Comparison of ENCODE assay signal across 8 cellular contexts in genomic region chr7:87152112-87152896, GRCh38. TPM values are rescaled to one million over a fixed set of nuclear protein-coding genes. Genes with fewer than 3 reads are reported as not detected.
DNase-seq lines count a peak whose midpoint lies in the region; ATAC-seq, FAIRE-seq and TF ChIP-seq lines count a peak whose summit lies in the region.

A gene with protein sequence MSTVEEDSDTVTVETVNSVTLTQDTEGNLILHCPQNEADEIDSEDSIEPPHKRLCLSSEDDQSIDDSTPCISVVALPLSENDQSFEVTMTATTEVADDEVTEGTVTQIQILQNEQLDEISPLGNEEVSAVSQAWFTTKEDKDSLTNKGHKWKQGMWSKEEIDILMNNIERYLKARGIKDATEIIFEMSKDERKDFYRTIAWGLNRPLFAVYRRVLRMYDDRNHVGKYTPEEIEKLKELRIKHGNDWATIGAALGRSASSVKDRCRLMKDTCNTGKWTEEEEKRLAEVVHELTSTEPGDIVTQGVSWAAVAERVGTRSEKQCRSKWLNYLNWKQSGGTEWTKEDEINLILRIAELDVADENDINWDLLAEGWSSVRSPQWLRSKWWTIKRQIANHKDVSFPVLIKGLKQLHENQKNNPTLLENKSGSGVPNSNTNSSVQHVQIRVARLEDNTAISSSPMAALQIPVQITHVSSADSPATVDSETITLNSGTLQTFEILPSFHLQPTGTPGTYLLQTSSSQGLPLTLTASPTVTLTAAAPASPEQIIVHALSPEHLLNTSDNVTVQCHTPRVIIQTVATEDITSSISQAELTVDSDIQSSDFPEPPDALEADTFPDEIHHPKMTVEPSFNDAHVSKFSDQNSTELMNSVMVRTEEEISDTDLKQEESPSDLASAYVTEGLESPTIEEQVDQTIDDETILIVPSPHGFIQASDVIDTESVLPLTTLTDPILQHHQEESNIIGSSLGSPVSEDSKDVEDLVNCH (plus strand): TSS chr7:87152453. CDS start chr7:87164942, 12,489 bp downstream.

- peaks cover 50% of the 10 kb centered on the region for H3K79me2 ChIP-seq in Loucy (ENCODE audit: insufficient read depth, low read length)

- peak; percentile 81 for TF ChIP-seq POLR2A in H54 (IDR thresholded peaks at IDR 0.05; ENCODE audit: low read depth, low read length)
- peak; percentile 96 for TF ChIP-seq POLR2A in Raji (IDR thresholded peaks at IDR 0.05; ENCODE audit: insufficient read depth, low read depth, low read length)

- H2AFZ ChIP-seq in Loucy (ENCODE audit: low read length): peak within 1 kb of the TSS; percentile 96

- peak within 1 kb of the TSS; percentile 98 for H3K9ac ChIP-seq in Loucy (ENCODE audit: low read depth, low read length, poor library complexity, severe bottlenecking)

- H3K27me3 ChIP-seq in Loucy (ENCODE audit: insufficient read depth, low read length, poor library complexity, severe bottlenecking): peaks cover 5% of the 10 kb centered on the region

- peak within 1 kb of the TSS; percentile 94 for H3K4me3 Mint-ChIP-seq in natural killer cell treated with Interleukin-12 subunit alpha and Interleukin-12 subunit beta and Interleukin-15 and Interleukin-18, amount 100 ng/mL, for 72 hours

- peaks cover 28 to 39% of the 10 kb centered on the region in 2 donors for H3K4me1 Mint-ChIP-seq in natural killer cell treated with Interleukin-12 subunit alpha and Interleukin-12 subunit beta and Interleukin-15 and Interleukin-18, amount 100 ng/mL, for 72 hours (ENCODE audit: low read depth in 2 of 2)

- peaks cover 46% of the 10 kb centered on the region for H4K20me1 ChIP-seq in Loucy (ENCODE audit: insufficient read depth, low read length, poor library complexity, severe bottlenecking)

- H3K4me3 ChIP-seq in Loucy (ENCODE audit: low read length, poor library complexity, severe bottlenecking) (peak within 1 kb of the TSS; percentile 87), fibroblast of pulmonary artery (replicated peaks; ENCODE audit: low read depth, low read length) (peak within 1 kb of the TSS; percentile 87)

- H3K27ac Mint-ChIP-seq in natural killer cell treated with Interleukin-12 subunit alpha and Interleukin-12 subunit beta and Interleukin-15 and Interleukin-18, amount 100 ng/mL, for 72 hours: peak within 1 kb of the TSS; percentile 89 to 96

- FAIRE-seq in H54 (lab: Jason Lieb, UNC): peak; percentile 92

- TF ChIP-seq CTCF in Loucy (conservative IDR thresholded peaks at IDR 0.05; ENCODE audit: low read length): no peak
- no peak for TF ChIP-seq CTCF in fibroblast of pulmonary artery (IDR thresholded peaks at IDR 0.05; ENCODE audit: low read length, missing control alignments)

- H3K9me3 Mint-ChIP-seq in natural killer cell treated with Interleukin-12 subunit alpha and Interleukin-12 subunit beta and Interleukin-15 and Interleukin-18, amount 100 ng/mL, for 72 hours: no peaks in the 10 kb centered on the region

- H3K36me3 ChIP-seq in Loucy (ENCODE audit: insufficient read depth, low read length): no peaks in the 10 kb centered on the region

- H3K9me3 ChIP-seq in Loucy (ENCODE audit: insufficient read depth, low read depth, low read length): no peaks in the 10 kb centered on the region

- H3F3A ChIP-seq in Loucy (ENCODE audit: low read depth): no peaks in the 10 kb centered on the region; the same call in 1 of the 2 replicates

- H3K4me1 ChIP-seq in Loucy (ENCODE audit: insufficient read depth, low read length, poor library complexity, severe bottlenecking): peaks cover 37% of the 10 kb centered on the region

- peak within 1 kb of the TSS; percentile 85 for H3K4me2 ChIP-seq in Loucy (ENCODE audit: low read depth, low read length, poor library complexity, severe bottlenecking)

- peaks cover 13% of the 10 kb centered on the region for H3K36me3 Mint-ChIP-seq in natural killer cell treated with Interleukin-12 subunit alpha and Interleukin-12 subunit beta and Interleukin-15 and Interleukin-18, amount 100 ng/mL, for 72 hours

- H3K27me3 Mint-ChIP-seq in natural killer cell treated with Interleukin-12 subunit alpha and Interleukin-12 subunit beta and Interleukin-15 and Interleukin-18, amount 100 ng/mL, for 72 hours: no peaks in the 10 kb centered on the region

- H3K9me2 ChIP-seq in Loucy (replicated peaks; ENCODE audit: low read depth, low read length): no peaks in the 10 kb centered on the region

- peak; percentile 93 to 96 for ATAC-seq in natural killer cell treated with Interleukin-12 subunit alpha and Interleukin-12 subunit beta and Interleukin-15 and Interleukin-18, amount 100 ng/mL, for 72 hours
- peak; percentile 91 for ATAC-seq in stimulated activated naive CD8-positive, alpha-beta T cell treated with anti-CD3 and anti-CD28 coated beads, Interleukin-15, Interleukin-2, amounts not matched to agents 100 U/mL and 50 U/mL, for 24 hours

- DNase-seq in EL (peak; percentile 96), H54 (ENCODE audit: insufficient read length, low spot score) (peak; percentile 84), fibroblast of pulmonary artery (ENCODE audit: low read depth) (peak; percentile 95)
- peak; percentile 82 for DNase-seq in activated T-helper 9 cell treated with anti-CD3 and anti-CD28 coated beads, Interleukin-2, amount 50 U/mL, for 16 hours (ENCODE audit: low read depth)
- peak; percentile 94 for DNase-seq in natural killer cell treated with Interleukin-12 subunit alpha and Interleukin-12 subunit beta and Interleukin-15 and Interleukin-18, amount 100 ng/mL, for 72 hours (ENCODE audit: low spot score)
- DNase-seq in stimulated activated naive CD8-positive, alpha-beta T cell treated with anti-CD3 and anti-CD28 coated beads, Interleukin-15, Interleukin-2, amounts not matched to agents 100 U/mL and 50 U/mL, for 24 hours: peak; percentile 92

RNA-seq across cellular contexts. Expression of the gene that starts here (rescaled TPM):
- total RNA-seq in natural killer cell treated with Interleukin-12 subunit alpha and Interleukin-12 subunit beta and Interleukin-15 and Interleukin-18, amount 100 ng/mL, for 72 hours: 100 to 1,000 TPM; 144 to 166 TPM

Comparison
In these comparisons a context has a peak if more than half of its experiments do, and no peak if none do; other contexts are left out.
1. Peak in every context shown above with its lines: DNase-seq, ATAC-seq and H3K4me3 ChIP-seq.